In genomic region chr22:19870153-19871022, GRCh38 we compare ENCODE assay signal across 17 cellular contexts. TPM values are rescaled to one million over a fixed set of nuclear protein-coding genes. Genes with fewer than 3 reads are reported as not detected.
DNase-seq lines count a peak whose midpoint lies in the region; ATAC-seq and TF ChIP-seq lines count a peak whose summit lies in the region.
"Had no signal": no experiment of that assay in that cellular context is flagged by ENCODE, and none has a peak within 500 bp of the region (broad histone marks: within the 10 kb centered on the region; RNA-seq: fewer than 3 reads in every experiment).

No MANE protein-coding gene starts in this region.

- H4K8ac ChIP-seq in trophoblast cell (ENCODE audit: low read depth, low read length) = no peak overlapping the region

- H3K4me1 ChIP-seq in heart left ventricle (peaks cover 0 to 16% (median 7%) of the 10 kb centered on the region in 12 donors), trophoblast cell (ENCODE audit: control insufficient read depth in 1 of 2, insufficient read depth in 2 of 2, low read length in 2 of 2) (no peaks in the 10 kb centered on the region)

- peaks cover 2% of the 10 kb centered on the region for H3K79me1 ChIP-seq in trophoblast cell (ENCODE audit: low read length)

- H3K4me3 ChIP-seq in heart left ventricle (no peak overlapping the region), trophoblast cell (ENCODE audit: low read depth, low read length) (no peak overlapping the region)
- H3K4me3 ChIP-seq: lung had no signal

- DNase-seq in D341Med (ENCODE audit: low spot score) (peak; percentile 21), NCI-H82 treated with DMSO at 0.1 percent for 48 hours (lab: John Stamatoyannopoulos, UW; ENCODE audit: unreplicated experiment) (peak; percentile 86), heart left ventricle (peak in 3 of 5 donors; percentile 15 to 54 (median 41)), trophoblast cell (peak in 1 of 2 donors; percentile 40), NCI-H1436 (lab: John Stamatoyannopoulos, UW) (no peak), UCSD-AML1 (lab: John Stamatoyannopoulos, UW; ENCODE audit: unreplicated experiment) (no peak), Kasumi-1 (lab: John Stamatoyannopoulos, UW) (no peak), GM19238 (ENCODE audit: insufficient read length, low spot score) (no peak)
- DNase-seq: AML-193, DMS153, erythroblast, hippocampal formation, NCI-H1436 treated with DMSO at 0.1 percent for 48 hours, NCI-H510A, RPMI8226 had no signal

- ATAC-seq in heart left ventricle = peak; percentile 25 to 56 (median 32)

- no peak for TF ChIP-seq POLR2A in heart left ventricle (IDR thresholded peaks at IDR 0.05)

- H3K36me3 ChIP-seq in heart left ventricle = no peaks in the 10 kb centered on the region
- H3K36me3 ChIP-seq in trophoblast cell (ENCODE audit: control insufficient read depth in 1 of 2, insufficient read depth in 2 of 2, low read length in 2 of 2) = no peaks in the 10 kb centered on the region

- WGBS in heart left ventricle, 4 donors = 78 to 82% (median 79%) methylated on average over 21 to 30 of the region's 30 CpGs
- WGBS in trophoblast cell (ENCODE audit: extremely low coverage, insufficient coverage, insufficient read length) = no CpG with 5 or more reads among the region's 30 CpGs

- H2BK12ac ChIP-seq in trophoblast cell (ENCODE audit: low read length) = peak overlapping the region; percentile 42

- H3K27ac ChIP-seq in heart left ventricle (no peak overlapping the region), trophoblast cell (ENCODE audit: low read depth, low read length) (no peak overlapping the region)
- H3K27ac ChIP-seq: neutrophil had no signal

- no peak overlapping the region for H2BK5ac ChIP-seq in trophoblast cell (ENCODE audit: low read depth, low read length, poor library complexity)

- H3K18ac ChIP-seq in trophoblast cell (ENCODE audit: low read length) = no peak overlapping the region

- peak overlapping the region; percentile 13 for H2AK5ac ChIP-seq in trophoblast cell (ENCODE audit: low read length)

- H4K12ac ChIP-seq in trophoblast cell (ENCODE audit: low read depth, low read length) = no peak overlapping the region

- no peak overlapping the region for H3K23ac ChIP-seq in trophoblast cell (ENCODE audit: low read length)

- H2AFZ ChIP-seq in trophoblast cell (ENCODE audit: insufficient read depth, low read length, poor library complexity) = no peak overlapping the region

- no peaks in the 10 kb centered on the region for H3K79me2 ChIP-seq in trophoblast cell (ENCODE audit: control insufficient read depth, insufficient read depth, low read length, poor library complexity)

- H3K27me3 ChIP-seq in heart left ventricle (no peaks in the 10 kb centered on the region), trophoblast cell (ENCODE audit: insufficient read depth, low read length) (no peaks in the 10 kb centered on the region)
- H3K27me3 ChIP-seq: neutrophil had no signal

- TF ChIP-seq CTCF in heart left ventricle (IDR thresholded peaks at IDR 0.05) = no peak

- no peaks in the 10 kb centered on the region for H3K9me3 ChIP-seq in heart left ventricle
- H3K9me3 ChIP-seq in trophoblast cell (ENCODE audit: insufficient read depth, low read depth, low read length) = no peaks in the 10 kb centered on the region
- H3K9me3 ChIP-seq: neutrophil had no signal

- no peak overlapping the region for H2BK120ac ChIP-seq in trophoblast cell (ENCODE audit: insufficient read depth, low read length, poor library complexity)

- H3K4ac ChIP-seq in trophoblast cell (ENCODE audit: low read depth, low read length) = no peak overlapping the region

- H3K14ac ChIP-seq in trophoblast cell (ENCODE audit: low read length) = peak overlapping the region; percentile 22

- no peak overlapping the region for H3K4me2 ChIP-seq in trophoblast cell (ENCODE audit: low read length)

- intact Hi-C loops in heart left ventricle (cut with DNase I) = no loop called here

- no peak overlapping the region for H3K9ac ChIP-seq in trophoblast cell (ENCODE audit: low read length)

- H4K91ac ChIP-seq in trophoblast cell (ENCODE audit: low read depth, low read length) = peak overlapping the region; percentile 22

RNA-seq across cellular contexts. Expression of gene GNB1L, which starts 15.7 kb away (rescaled TPM):
- total RNA-seq in heart left ventricle = 1 to 10 TPM; 1.9 to 3.7 (median 2.4) TPM
- polyA plus RNA-seq in heart left ventricle = 1 to 10 TPM; 1.6 to 9.2 TPM
- polyA plus RNA-seq in trophoblast cell (2013) = 10.4 and 11.5 TPM in 2 replicates

RNA-seq across cellular contexts. Expression of gene RTL10, which starts 15.7 kb away (rescaled TPM):
- total RNA-seq in heart left ventricle = 10 to 100 TPM in 3 of 9 donors, 1 to 10 TPM in 6; 5.1 to 11.6 (median 7.7) TPM
- polyA plus RNA-seq in heart left ventricle = 1 to 10 TPM; 4.6 to 4.9 TPM
- 10.8 and 11.6 TPM in 2 replicates for polyA plus RNA-seq in trophoblast cell (2013)

Comparison
In these comparisons a context has a peak if more than half of its experiments do, and no peak if none do; other contexts are left out.
1. DNase-seq: peak in D341Med (single experiment), NCI-H82 treated with DMSO at 0.1 percent for 48 hours (single experiment) and heart left ventricle (3 of 5); none in NCI-H1436 (single experiment), UCSD-AML1 (single experiment), Kasumi-1 (0 of 2) and GM19238 (single experiment).